27 cellular contexts compared by ENCODE assay signal in the genomic region with DNA sequence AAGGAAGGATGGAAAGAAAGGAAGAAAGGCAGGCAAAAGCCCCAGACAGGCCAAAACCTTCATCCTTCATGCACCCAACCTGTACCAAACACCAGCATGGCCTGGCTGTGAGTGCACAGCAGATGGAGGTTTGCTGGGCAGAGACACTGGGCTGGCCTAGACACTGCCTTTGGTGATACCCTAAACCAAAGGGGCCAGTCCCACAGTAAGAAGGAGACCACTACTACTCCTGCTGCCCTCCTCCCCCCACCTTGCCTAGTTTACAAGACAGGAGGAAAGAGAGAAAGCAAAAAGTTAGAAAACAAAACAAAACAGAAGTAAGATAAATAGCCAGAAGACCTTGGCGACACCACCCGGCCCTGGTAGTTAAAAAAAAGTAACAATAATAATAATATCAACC. TPM values are rescaled to one million over a fixed set of nuclear protein-coding genes. Genes with fewer than 3 reads are reported as not detected.
DNase-seq lines count a peak whose midpoint lies in the region; ATAC-seq, FAIRE-seq and TF ChIP-seq lines count a peak whose summit lies in the region.
"Had no signal": no experiment of that assay in that cellular context is flagged by ENCODE, and none has a peak within 500 bp of the region (broad histone marks: within the 10 kb centered on the region; RNA-seq: fewer than 3 reads in every experiment).

No MANE protein-coding gene starts in this region.

- H3K14ac ChIP-seq in H1 (ENCODE audit: insufficient read length), result no peak overlapping the region

- H3K9me3 ChIP-seq in A673 (ENCODE audit: low read depth, low read length, poor library complexity, severe bottlenecking) (no peaks in the 10 kb centered on the region), OCI-LY7 (ENCODE audit: low read length) (no peaks in the 10 kb centered on the region), H1 (ENCODE audit: insufficient read depth in 2 of 2, low read depth in 1 of 2, low read length in 1 of 2) (0 out of 4 replicates have a peak, but pooled peaks cover 0 to 6% of the 10 kb centered on the region in 2 experiments)

- peaks cover 6% of the 10 kb centered on the region for H3K36me3 Mint-ChIP-seq in stimulated activated effector memory CD8-positive, alpha-beta T cell treated with anti-CD3 and anti-CD28 coated beads, Interleukin-12 subunit alpha, Interleukin-12 subunit beta, amount 100 ng/mL, for 72 hours
- no peaks in the 10 kb centered on the region for H3K36me3 Mint-ChIP-seq in immature natural killer cell
- H3K36me3 Mint-ChIP-seq: CD4-positive, alpha-beta memory T cell had no signal

- no peak for ATAC-seq in stimulated activated effector memory CD8-positive, alpha-beta T cell treated with anti-CD3 and anti-CD28 coated beads, Interleukin-12 subunit alpha, Interleukin-12 subunit beta, amount 100 ng/mL, for 72 hours
- no peak for ATAC-seq in left lobe of liver

- no peak for TF ChIP-seq RAD21 in H1 (IDR thresholded peaks at IDR 0.05 in 1 of 2, conservative IDR thresholded peaks at IDR 0.05 in 1 of 2; ENCODE audit: low read depth in 2 of 2, low read length in 2 of 2)

- H4K20me1 ChIP-seq in OCI-LY7 (ENCODE audit: insufficient read depth, low read length) (no peaks in the 10 kb centered on the region), H1 (replicated peaks in 1 of 2; ENCODE audit: control insufficient read depth in 1 of 2, insufficient read depth in 2 of 2, low read length in 2 of 2) (peaks cover 0 to 3% of the 10 kb centered on the region in 2 experiments)
- H4K20me1 ChIP-seq: BLaER1 treated with 17β-estradiol and CSF1 and Interleukin-3, amounts not matched to agents 10 nM and 100 nM had no signal

- BruUV-seq in A673 (replicated peaks; lab: Mats Ljungman, UMichigan) (TSS peak; percentile 91), OCI-LY7 (replicated peaks; lab: Mats Ljungman, UMichigan) (TSS peak; percentile 86)

- H3K79me2 ChIP-seq in OCI-LY7 (ENCODE audit: insufficient read depth, low read depth, low read length), result no peaks in the 10 kb centered on the region
- peaks cover 0 to 3% of the 10 kb centered on the region in 2 experiments; a peak in 2 of 4 replicates for H3K79me2 ChIP-seq in H1 (ENCODE audit: control insufficient read depth in 1 of 2, insufficient read depth in 2 of 2, low read length in 2 of 2)

- no peak overlapping the region for H4K5ac ChIP-seq in H1 (ENCODE audit: insufficient read length, low read depth, low read length)

- no peak for TF ChIP-seq CTCF in A673 (conservative IDR thresholded peaks at IDR 0.05; ENCODE audit: low read depth, low read length)
- no peak for TF ChIP-seq CTCF in OCI-LY7 (conservative IDR thresholded peaks at IDR 0.05; ENCODE audit: low read length)
- TF ChIP-seq CTCF in H1 (IDR thresholded peaks at IDR 0.05; ENCODE audit: control extremely low read depth in 1 of 3, insufficient read depth in 1 of 3, low read depth in 1 of 3, low read length in 3 of 3), result no peak

- H3K79me1 ChIP-seq in H1 (ENCODE audit: low read depth, low read length), result no peaks in the 10 kb centered on the region

- H3K9ac ChIP-seq in H1 (replicated peaks in 1 of 4; ENCODE audit: extremely low read depth in 1 of 4, low read depth in 3 of 4, low read length in 3 of 4), result no peak overlapping the region
- H3K9ac ChIP-seq: BLaER1 treated with 17β-estradiol and CSF1 and Interleukin-3, amounts not matched to agents 10 nM and 100 nM had no signal

- H2BK5ac ChIP-seq in H1 (ENCODE audit: low read depth, low read length), result no peak overlapping the region

- H3K4me2 ChIP-seq in OCI-LY7 (ENCODE audit: low read length) (no peak overlapping the region), H1 (ENCODE audit: insufficient read depth in 1 of 2, low read depth in 2 of 2, low read length in 2 of 2) (no peak overlapping the region)
- H3K4me2 ChIP-seq: BLaER1 treated with 17β-estradiol and CSF1 and Interleukin-3, amounts not matched to agents 10 nM and 100 nM had no signal

- H3K9me3 Mint-ChIP-seq in stimulated activated effector memory CD8-positive, alpha-beta T cell treated with anti-CD3 and anti-CD28 coated beads, Interleukin-12 subunit alpha, Interleukin-12 subunit beta, amount 100 ng/mL, for 72 hours, result no peaks in the 10 kb centered on the region
- H3K9me3 Mint-ChIP-seq in immature natural killer cell, result no peaks in the 10 kb centered on the region

- CTCF ChIA-PET in A673 (lab: Charles Lee), result no interaction called here
- CTCF ChIA-PET in OCI-LY7 (lab: Charles Lee; ENCODE audit: unreplicated experiment), result interaction anchor here (0.6 to 1.3 kb wide), 2 partner anchors 16 to 32 kb away, joined by 3 read pairs; no protein-coding TSS in a partner anchor
- CTCF ChIA-PET in H1 (lab: Charles Lee; ENCODE audit: partially characterized antibody), result interaction anchor here (0.6 to 11.5 kb wide), 8 partner anchors 8 to 150 kb away, joined by 3 to 138 read pairs (median 16); partner anchors contain the start of genes KIF22, QPRT and SPN

- H2BK12ac ChIP-seq in H1 (ENCODE audit: low read depth, low read length), result no peak overlapping the region

- TF ChIP-seq POLR2A in H1 (IDR thresholded peaks at IDR 0.05; ENCODE audit: control extremely low read depth in 1 of 2, low read depth in 2 of 2, low read length in 2 of 2), result no peak

- no peaks in the 10 kb centered on the region for H3K23me2 ChIP-seq in H1 (ENCODE audit: low read depth, low read length)

- no peak for FAIRE-seq in H1 (lab: Jason Lieb, UNC)
- FAIRE-seq: A204.1, G401.6, H54 had no signal

- no peak overlapping the region for H2AK5ac ChIP-seq in H1 (ENCODE audit: low read depth, low read length)

- no peaks in the 10 kb centered on the region for H3K27me3 ChIP-seq in A673 (replicated peaks; ENCODE audit: insufficient read depth, low read depth, low read length, poor library complexity)
- H3K27me3 ChIP-seq in H1 (replicated peaks in 1 of 4; ENCODE audit: control insufficient read depth in 3 of 4, extremely low read depth in 1 of 4, insufficient read depth in 3 of 4, low read length in 3 of 4), result no peaks in the 10 kb centered on the region
- H3K27me3 ChIP-seq: BLaER1 treated with 17β-estradiol and CSF1 and Interleukin-3, amounts not matched to agents 10 nM and 100 nM had no signal

- H3K27me3 Mint-ChIP-seq in immature natural killer cell (ENCODE audit: low read depth in 3 of 3), result peaks cover 0 to 11% (median 5%) of the 10 kb centered on the region in 3 donors
- H3K27me3 Mint-ChIP-seq: CD4-positive, alpha-beta memory T cell had no signal

- H3K36me3 ChIP-seq in A673 (ENCODE audit: insufficient read depth, low read length, poor library complexity, severe bottlenecking), result no peaks in the 10 kb centered on the region
- H3K36me3 ChIP-seq in OCI-LY7 (ENCODE audit: insufficient read depth, low read length), result no peaks in the 10 kb centered on the region
- H3K36me3 ChIP-seq in H1 (ENCODE audit: control insufficient read depth in 2 of 4, insufficient read depth in 4 of 4, low read length in 3 of 4), result peaks cover 3 to 20% (median 12%) of the 10 kb centered on the region in 4 experiments; a peak in 7 of 8 replicates

- H2AFZ ChIP-seq in OCI-LY7 (ENCODE audit: low read length) (no peak overlapping the region), H1 (ENCODE audit: low read length) (no peak overlapping the region)

- peak overlapping the region; percentile 1 for H3K27ac Mint-ChIP-seq in stimulated activated effector memory CD8-positive, alpha-beta T cell treated with anti-CD3 and anti-CD28 coated beads, Interleukin-12 subunit alpha, Interleukin-12 subunit beta, amount 100 ng/mL, for 72 hours
- H3K27ac Mint-ChIP-seq in immature natural killer cell, result peak overlapping the region in 1 of 6 donors; percentile 71

- no peak overlapping the region for H2BK15ac ChIP-seq in H1 (ENCODE audit: low read length)

- TF ChIP-seq EP300 in H1 (IDR thresholded peaks at IDR 0.05; ENCODE audit: borderline replicate concordance in 1 of 2, low read depth in 2 of 2, low read length in 2 of 2), result no peak

- no peak overlapping the region for H3K4me3 ChIP-seq in A673 (ENCODE audit: low read depth, low read length, poor library complexity, severe bottlenecking)
- H3K4me3 ChIP-seq in OCI-LY7 (ENCODE audit: low read depth, low read length, poor library complexity, severe bottlenecking), result no peak overlapping the region
- no peak overlapping the region for H3K4me3 ChIP-seq in H1 (ENCODE audit: extremely low read depth in 1 of 4, insufficient read depth in 2 of 4, low read depth in 3 of 4, low read length in 4 of 4)

- intact Hi-C loops in A673 (cut with micrococcal nuclease; ENCODE audit: unreplicated experiment) (no loop called here), OCI-LY7 (cut with micrococcal nuclease; ENCODE audit: unreplicated experiment) (no loop called here)

- POLR2A ChIA-PET in A673 (lab: Charles Lee; ENCODE audit: low non-redundant PET), result no interaction called here
- POLR2A ChIA-PET in OCI-LY7 (lab: Charles Lee), result interaction anchor here (0.6 kb wide), 1 partner anchor 100 kb away, joined by 4 read pairs; no protein-coding TSS in a partner anchor
- POLR2A ChIA-PET in H1 (lab: Charles Lee; ENCODE audit: partially characterized antibody), result interaction anchor here (1.4 to 20.4 kb wide), 8 partner anchors 13 to 110 kb away, joined by 4 to 490 read pairs (median 12); partner anchors contain the start of genes KIF22 and QPRT

- H3K4me1 ChIP-seq in A673 (ENCODE audit: insufficient read depth, low read length, poor library complexity, severe bottlenecking) (peaks cover 13% of the 10 kb centered on the region), OCI-LY7 (ENCODE audit: insufficient read depth, low read length, poor library complexity, severe bottlenecking) (peaks cover 26% of the 10 kb centered on the region), H1 (replicated peaks in 1 of 4; ENCODE audit: control insufficient read depth in 3 of 4, insufficient read depth in 4 of 4, low read length in 3 of 4) (peaks cover 0 to 11% (median 5%) of the 10 kb centered on the region in 4 experiments; a peak in 5 of 7 replicates)

- H3K9me2 ChIP-seq in OCI-LY7 (ENCODE audit: insufficient read depth, low read length), result no peaks in the 10 kb centered on the region

- no peak overlapping the region for H3K4me3 Mint-ChIP-seq in stimulated activated effector memory CD8-positive, alpha-beta T cell treated with anti-CD3 and anti-CD28 coated beads, Interleukin-12 subunit alpha, Interleukin-12 subunit beta, amount 100 ng/mL, for 72 hours
- no peak overlapping the region for H3K4me3 Mint-ChIP-seq in immature natural killer cell
- H3K4me3 Mint-ChIP-seq: CD4-positive, alpha-beta memory T cell had no signal

- H2BK20ac ChIP-seq in H1 (ENCODE audit: low read length), result no peak overlapping the region

- H2BK120ac ChIP-seq in H1 (replicated peaks; ENCODE audit: low read depth, low read length), result no peak overlapping the region

- H3K23ac ChIP-seq in H1 (ENCODE audit: insufficient read length), result no peak overlapping the region

- DNase-seq in A673 (ENCODE audit: low spot score) (no peak), OCI-LY7 (ENCODE audit: low spot score) (no peak), H1 (ENCODE audit: low read depth in 1 of 2, low spot score in 2 of 2) (no peak), NCI-H2196 (lab: John Stamatoyannopoulos, UW; ENCODE audit: unreplicated experiment) (no peak), left lobe of liver (ENCODE audit: low spot score) (no peak), immature natural killer cell (no peak)
- no peak for DNase-seq in stimulated activated effector memory CD8-positive, alpha-beta T cell treated with anti-CD3 and anti-CD28 coated beads, Interleukin-12 subunit alpha, Interleukin-12 subunit beta, amount 100 ng/mL, for 72 hours (ENCODE audit: low spot score in 2 of 2)
- DNase-seq: AML-193; CD4-positive, alpha-beta memory T cell; COR-L47; MV-4-11; NCI-H1105; NCI-H1436 treated with DMSO at 0.1 percent for 48 hours; NCI-H1930; NCI-H2107; NCI-H446; NCI-H524 treated with DMSO at 0.1 percent for 48 hours; NCI-H774; NK-92 treated with Interleukin-12 subunit alpha and Interleukin-12 subunit beta, amount 100 ng/mL, for 24 hours; SHP77 had no signal

- no peak overlapping the region for H4K8ac ChIP-seq in H1 (ENCODE audit: extremely low read depth, insufficient read depth, low read length)

- WGBS in H1 (ENCODE audit: extremely low coverage in 1 of 2, insufficient coverage in 1 of 2, insufficient read length in 1 of 2, insufficient replicate concordance in 2 of 2, low coverage in 1 of 2, low lambda C conversion rate in 2 of 2, missing lambda C conversion rate in 1 of 2), 2 experiments, result 93% methylated on average over 2 of the region's 2 CpGs; no CpG with 5 or more reads in 1 of the 2 experiments

- no peak overlapping the region for H4K91ac ChIP-seq in H1 (replicated peaks; ENCODE audit: insufficient read length, low read length)

- peaks cover 28% of the 10 kb centered on the region for H3K4me1 Mint-ChIP-seq in stimulated activated effector memory CD8-positive, alpha-beta T cell treated with anti-CD3 and anti-CD28 coated beads, Interleukin-12 subunit alpha, Interleukin-12 subunit beta, amount 100 ng/mL, for 72 hours
- H3K4me1 Mint-ChIP-seq in immature natural killer cell, result peaks cover 27 to 30% of the 10 kb centered on the region in 2 donors

- no peak overlapping the region for H3K18ac ChIP-seq in H1 (ENCODE audit: extremely low read depth, low read length)

- H3K27ac ChIP-seq in A673 (ENCODE audit: low read depth, low read length, poor library complexity, severe bottlenecking) (no peak overlapping the region), OCI-LY7 (ENCODE audit: low read depth, low read length, poor library complexity, severe bottlenecking) (no peak overlapping the region), H1 (ENCODE audit: low read depth, low read length) (no peak overlapping the region)
- H3K27ac ChIP-seq: BLaER1 treated with 17β-estradiol and CSF1 and Interleukin-3, amounts not matched to agents 10 nM and 100 nM; RWPE1 had no signal

- H3K56ac ChIP-seq in H1 (replicated peaks; ENCODE audit: insufficient read length, low read depth, low read length), result no peak overlapping the region

- H3K4ac ChIP-seq in H1 (replicated peaks; ENCODE audit: insufficient read length, low read depth, low read length), result no peak overlapping the region

RNA-seq across cellular contexts. Expression of gene QPRT, which starts 19.1 kb away (rescaled TPM):
- total RNA-seq in A673 (2021) (31.1 and 48.3 TPM in 2 replicates), OCI-LY7 (2022) (12.6 and 15.8 TPM in 2 replicates), left lobe of liver (143 TPM)
- total RNA-seq in OCI-LY7 (2014; rRNA removed; shearing (Covaris generic)), result 9.4 and 10.6 TPM in 2 replicates
- total RNA-seq in H1 (2021; fragmentation: NEBNext Ultra II Directional; extraction: Animal tissue kit (Norgen Biotek cat#: 25700)), result 102 and 106 TPM in 2 replicates
- polyA plus RNA-seq in H1 (2011; rRNA removed) (89.0 and 119 TPM in 2 replicates), immature natural killer cell (1 to 10 TPM in 2 of 3 donors, under 1 TPM in 1; 0.81 to 4.7 (median 2.1) TPM)
- polyA plus RNA-seq in H1 (2011; cell fraction: cytosol; rRNA removed), result 91.7 TPM
- polyA plus RNA-seq in H1 (2011; cell fraction: nucleus; rRNA removed), result 116 TPM
- 90.0 to 121 TPM (median 112 TPM) in 4 replicates for polyA plus RNA-seq in H1 (2012, experiment 1 of 2)
- polyA plus RNA-seq in H1 (2012, experiment 2 of 2), result 101 TPM
- polyA plus RNA-seq in H1 (2013, experiment 1 of 2), result 129 TPM
- 122 TPM for polyA plus RNA-seq in H1 (2013, experiment 2 of 2)
- polyA minus RNA-seq in H1 (2011; rRNA and poly(A)+ RNA removed), result 70.3 and 84.6 TPM in 2 replicates
- 86.7 TPM for polyA minus RNA-seq in H1 (2011; cell fraction: cytosol; rRNA and poly(A)+ RNA removed)
- polyA minus RNA-seq in H1 (2011; cell fraction: nucleus; rRNA and poly(A)+ RNA removed), result 53.3 TPM
- total RNA-seq: MCF 10A had no signal

RNA-seq across cellular contexts. Expression of gene SPN, which starts 35.0 kb away (rescaled TPM):
- total RNA-seq in A673 (2021), result not detected in 2 replicates
- total RNA-seq in OCI-LY7 (2014; rRNA removed; shearing (Covaris generic)), result 43.6 and 59.4 TPM in 2 replicates
- 87.6 and 90.5 TPM in 2 replicates for total RNA-seq in OCI-LY7 (2022)
- 1.6 and 1.8 TPM in 2 replicates for total RNA-seq in H1 (2021; fragmentation: NEBNext Ultra II Directional; extraction: Animal tissue kit (Norgen Biotek cat#: 25700))
- polyA plus RNA-seq in H1 (2011; rRNA removed), result 1.3 and 1.5 TPM in 2 replicates
- 0.76 TPM for polyA plus RNA-seq in H1 (2011; cell fraction: cytosol; rRNA removed)
- 2.7 TPM for polyA plus RNA-seq in H1 (2011; cell fraction: nucleus; rRNA removed)
- polyA plus RNA-seq in H1 (2012, experiment 1 of 2), result 0.46 to 1.7 TPM (median 0.89 TPM) in 4 replicates
- polyA plus RNA-seq in H1 (2012, experiment 2 of 2), result 0.92 TPM
- polyA plus RNA-seq in H1 (2013, experiment 1 of 2), result 4.0 TPM
- polyA plus RNA-seq in H1 (2013, experiment 2 of 2), result 3.8 TPM
- polyA minus RNA-seq in H1 (2011; rRNA and poly(A)+ RNA removed), result 2.1 and 3.2 TPM in 2 replicates
- polyA minus RNA-seq in H1 (2011; cell fraction: cytosol; rRNA and poly(A)+ RNA removed), result 0.44 TPM
- 2.6 TPM for polyA minus RNA-seq in H1 (2011; cell fraction: nucleus; rRNA and poly(A)+ RNA removed)
- 1.3 TPM for total RNA-seq in left lobe of liver
- polyA plus RNA-seq in immature natural killer cell, result 100 to 1,000 TPM; 231 to 632 (median 323) TPM
- total RNA-seq: LHCN-M2, MCF 10A had no signal

RNA-seq across cellular contexts. Expression of gene C16orf54, which starts 47.7 kb away (rescaled TPM):
- total RNA-seq in A673 (2021), result not detected in 2 replicates
- not detected in 2 replicates for total RNA-seq in OCI-LY7 (2014; rRNA removed; shearing (Covaris generic))
- 0.32 and 0.55 TPM in 2 replicates for total RNA-seq in OCI-LY7 (2022)
- total RNA-seq in H1 (2021; fragmentation: NEBNext Ultra II Directional; extraction: Animal tissue kit (Norgen Biotek cat#: 25700)), result not detected in 2 replicates
- not detected in 2 replicates for polyA plus RNA-seq in H1 (2011; rRNA removed)
- not detected for polyA plus RNA-seq in H1 (2011; cell fraction: cytosol; rRNA removed)
- polyA plus RNA-seq in H1 (2011; cell fraction: nucleus; rRNA removed), result not detected
- 4.4 to 8.4 TPM (median 5.1 TPM) in 4 replicates for polyA plus RNA-seq in H1 (2012, experiment 1 of 2)
- 2.9 TPM for polyA plus RNA-seq in H1 (2012, experiment 2 of 2)
- not detected for polyA plus RNA-seq in H1 (2013, experiment 1 of 2)
- not detected for polyA plus RNA-seq in H1 (2013, experiment 2 of 2)
- polyA minus RNA-seq in H1 (2011; rRNA and poly(A)+ RNA removed), result not detected in 2 replicates
- polyA minus RNA-seq in H1 (2011; cell fraction: cytosol; rRNA and poly(A)+ RNA removed), result not detected
- polyA minus RNA-seq in H1 (2011; cell fraction: nucleus; rRNA and poly(A)+ RNA removed), result not detected
- 0.53 TPM for total RNA-seq in left lobe of liver
- polyA plus RNA-seq in immature natural killer cell, result 10 to 100 TPM in 2 of 3 donors, 1 to 10 TPM in 1; 9.6 to 39.8 (median 21.9) TPM
- total RNA-seq: LHCN-M2, MCF 10A had no signal

Comparison
In these comparisons a context has a peak if more than half of its experiments do, and no peak if none do; other contexts are left out.
1. RNA of gene SPN, which starts 35.0 kb away (total RNA-seq): 43.6 to 90.5 TPM in OCI-LY7; 1.6 to 1.8 TPM in H1, 1.3 TPM in left lobe of liver (single experiment) and not detected in A673; every median in the first group is over 10 times any median in the second.